ENCODE assay signal across 1 cellular context in genomic region chr1:182293119-182293589, GRCh38.
TF ChIP-seq lines count a peak whose summit lies in the region.

No MANE protein-coding gene starts in this region.

TF ChIP-seq in HepG2, 621 proteins besides CTCF, POLR2A, EP300 and RAD21 (continued from another document and continues in another):
- no peak for TF ChIP-seq MNT (IDR thresholded peaks at IDR 0.05)
- no peak; the same call in 1 of the 2 replicates for TF ChIP-seq CEBPB (IDR thresholded peaks at IDR 0.05; ENCODE audit: borderline replicate concordance, low read depth, low read length)
- TF ChIP-seq ZNF225 (CRISPR knock-in tag; IDR thresholded peaks at IDR 0.05), result no peak
- no peak for TF ChIP-seq ZNF678 (CRISPR knock-in tag; IDR thresholded peaks at IDR 0.05)
- no peak for TF ChIP-seq BRCA1 (CRISPR knock-in tag; IDR thresholded peaks at IDR 0.05)
- no peak for TF ChIP-seq NFIC (IDR thresholded peaks at IDR 0.05; ENCODE audit: low read length)
- no peak for TF ChIP-seq MED13 (CRISPR knock-in tag; IDR thresholded peaks at IDR 0.05)
- TF ChIP-seq SNAI1 (CRISPR knock-in tag; IDR thresholded peaks at IDR 0.05; ENCODE audit: borderline replicate concordance), result no peak
- TF ChIP-seq RBM39 (IDR thresholded peaks at IDR 0.05; ENCODE audit: low read depth, low read length, poor library complexity, severe bottlenecking), result no peak
- TF ChIP-seq ZNF550 (CRISPR knock-in tag; IDR thresholded peaks at IDR 0.05; ENCODE audit: borderline replicate concordance), result no peak
- TF ChIP-seq NR2F2 (IDR thresholded peaks at IDR 0.05; ENCODE audit: borderline replicate concordance, low read depth), result peak; percentile 69; the same call in 1 of the 2 replicates
- TF ChIP-seq XBP1 (CRISPR knock-in tag; IDR thresholded peaks at IDR 0.05), result no peak
- no peak for TF ChIP-seq MATR3 (CRISPR knock-in tag; IDR thresholded peaks at IDR 0.05)
- TF ChIP-seq NR2F6 (IDR thresholded peaks at IDR 0.05), result peak; percentile 70
- peak; percentile 89 for TF ChIP-seq NR2F6 (CRISPR knock-in tag; IDR thresholded peaks at IDR 0.05)
- no peak for TF ChIP-seq ZBTB39 (CRISPR knock-in tag; IDR thresholded peaks at IDR 0.05)
- TF ChIP-seq ZNF83 (CRISPR knock-in tag; IDR thresholded peaks at IDR 0.05; ENCODE audit: borderline replicate concordance), result no peak
- no peak for TF ChIP-seq ZNF709 (CRISPR knock-in tag; IDR thresholded peaks at IDR 0.05)
- peak; percentile 82 for TF ChIP-seq MAX (IDR thresholded peaks at IDR 0.05)
- TF ChIP-seq ONECUT2 (CRISPR knock-in tag; IDR thresholded peaks at IDR 0.05), result no peak
- TF ChIP-seq CERS6 (CRISPR knock-in tag; IDR thresholded peaks at IDR 0.05), result no peak
- TF ChIP-seq YY1 (IDR thresholded peaks at IDR 0.05; ENCODE audit: insufficient read depth, insufficient replicate concordance, low read depth, low read length), result peak; percentile 42
- no peak for TF ChIP-seq CHD2 (IDR thresholded peaks at IDR 0.05; ENCODE audit: low read depth, low read length)
- no peak for TF ChIP-seq BRF2 (CRISPR knock-in tag; IDR thresholded peaks at IDR 0.05)
- no peak for TF ChIP-seq RFX3 (CRISPR knock-in tag; IDR thresholded peaks at IDR 0.05)
- TF ChIP-seq TP53 (CRISPR knock-in tag; conservative IDR thresholded peaks at IDR 0.05), result no peak
- no peak for TF ChIP-seq HINFP (CRISPR knock-in tag; IDR thresholded peaks at IDR 0.05; ENCODE audit: low read depth)
- TF ChIP-seq ATF3 (CRISPR knock-in tag; IDR thresholded peaks at IDR 0.05), result peak; percentile 25; the same call in 1 of the 2 replicates
- TF ChIP-seq CC2D1A (CRISPR knock-in tag; IDR thresholded peaks at IDR 0.05), result no peak
- TF ChIP-seq REL (CRISPR knock-in tag; conservative IDR thresholded peaks at IDR 0.05), result no peak
- TF ChIP-seq LCORL (IDR thresholded peaks at IDR 0.05), result no peak
- TF ChIP-seq LCORL (CRISPR knock-in tag; IDR thresholded peaks at IDR 0.05), result peak; percentile 66
- no peak for TF ChIP-seq ZKSCAN5 (CRISPR knock-in tag; IDR thresholded peaks at IDR 0.05)
- peak; percentile 75; the same call in 1 of the 2 replicates for TF ChIP-seq AHDC1 (CRISPR knock-in tag; IDR thresholded peaks at IDR 0.05; ENCODE audit: borderline replicate concordance)
- TF ChIP-seq MTF1 (CRISPR knock-in tag; IDR thresholded peaks at IDR 0.05), result no peak
- TF ChIP-seq WIZ (CRISPR knock-in tag; IDR thresholded peaks at IDR 0.05), result no peak
- TF ChIP-seq SP5 (CRISPR knock-in tag; IDR thresholded peaks at IDR 0.05; ENCODE audit: borderline replicate concordance, low read depth), result peak; percentile 44; the same call in 1 of the 2 replicates
- TF ChIP-seq EED (CRISPR knock-in tag; IDR thresholded peaks at IDR 0.05), result no peak
- no peak for TF ChIP-seq NR1H2 (CRISPR knock-in tag; IDR thresholded peaks at IDR 0.05; ENCODE audit: borderline replicate concordance, low read depth)
- no peak for TF ChIP-seq FOXM1 (CRISPR knock-in tag; IDR thresholded peaks at IDR 0.05)
- TF ChIP-seq ZNF629 (CRISPR knock-in tag; conservative IDR thresholded peaks at IDR 0.05), result no peak
- TF ChIP-seq ZNF251 (CRISPR knock-in tag; IDR thresholded peaks at IDR 0.05), result no peak
- TF ChIP-seq KLF13 (CRISPR knock-in tag; IDR thresholded peaks at IDR 0.05), result no peak
- no peak for TF ChIP-seq DDIT3 (CRISPR knock-in tag; IDR thresholded peaks at IDR 0.05)
- TF ChIP-seq POGK (CRISPR knock-in tag; conservative IDR thresholded peaks at IDR 0.05), result no peak
- TF ChIP-seq ETV5 (CRISPR knock-in tag; IDR thresholded peaks at IDR 0.05; ENCODE audit: borderline replicate concordance), result no peak
- no peak for TF ChIP-seq MAFG (CRISPR knock-in tag; IDR thresholded peaks at IDR 0.05)
- TF ChIP-seq ZFP36 (IDR thresholded peaks at IDR 0.05; ENCODE audit: borderline replicate concordance, low read depth, low read length, partially characterized antibody), result no peak
- no peak for TF ChIP-seq ATF4 (CRISPR knock-in tag; IDR thresholded peaks at IDR 0.05)
- no peak for TF ChIP-seq UBTF (CRISPR knock-in tag; IDR thresholded peaks at IDR 0.05)
